In the genomic region with DNA sequence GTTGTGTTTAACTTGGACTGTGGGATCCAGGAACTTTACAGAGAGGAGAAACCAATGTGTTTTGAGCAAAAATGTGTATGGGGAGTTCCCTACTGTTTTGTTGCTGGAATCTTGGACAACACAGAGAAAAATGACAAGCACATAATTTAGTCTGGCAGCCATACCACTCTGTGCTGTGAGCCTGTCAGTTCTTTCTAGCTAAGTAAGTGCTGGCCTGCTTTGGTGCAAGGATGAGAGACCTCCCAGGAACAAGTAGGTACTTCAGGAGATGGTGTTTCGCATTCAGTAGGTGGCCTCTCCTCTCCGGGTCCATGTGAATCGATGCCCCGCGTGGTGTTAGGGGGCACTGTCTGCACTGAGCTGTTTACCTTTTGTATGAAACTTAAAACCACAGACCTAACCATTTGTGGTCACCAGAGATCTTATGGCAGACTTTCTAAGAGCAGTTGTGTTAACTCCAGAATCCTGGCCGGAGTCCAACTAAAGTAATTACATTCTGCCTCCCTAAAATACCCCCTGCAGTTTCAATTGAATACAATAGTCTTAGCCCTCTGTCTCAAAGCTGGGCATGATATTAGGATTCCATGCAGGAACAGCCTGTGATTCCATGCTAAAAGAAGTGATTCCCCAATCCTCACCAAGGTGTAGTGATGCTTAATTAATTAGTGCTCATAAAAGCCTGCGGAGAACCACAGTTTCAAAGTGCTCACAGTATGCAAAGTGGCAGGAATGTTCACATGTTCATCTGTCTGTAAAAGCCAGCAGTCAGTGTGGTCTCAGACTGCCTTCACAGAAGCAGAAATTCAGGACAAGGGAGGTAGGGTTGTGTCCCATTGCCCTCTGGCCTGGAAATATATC, we compare ENCODE assay signal across 9 cellular contexts.
DNase-seq lines count a peak whose midpoint lies in the region; ATAC-seq and TF ChIP-seq lines count a peak whose summit lies in the region.
"Had no signal": no experiment of that assay in that cellular context is flagged by ENCODE, and none has a peak within 500 bp of the region (broad histone marks: within the 10 kb centered on the region; RNA-seq: fewer than 3 reads in every experiment).

No MANE protein-coding gene starts in this region.

- peak; percentile 71 for ATAC-seq in HG02610 (IDR thresholded peaks at IDR 0.05; ENCODE audit: unreplicated experiment)

- peak; percentile 31 for TF ChIP-seq CTCF in choroid plexus epithelial cell (conservative IDR thresholded peaks at IDR 0.05; ENCODE audit: low read depth, low read length)
- TF ChIP-seq CTCF in endothelial cell (IDR thresholded peaks at IDR 0.05; ENCODE audit: unreplicated experiment): no peak
- no peak for TF ChIP-seq CTCF in GM20000 (IDR thresholded peaks at IDR 0.05; ENCODE audit: extremely low read depth, missing control alignments)

- H3K27ac ChIP-seq in Karpas-422 (ENCODE audit: low read length): no peak overlapping the region

- H3K4me3 Mint-ChIP-seq in endothelial cell (ENCODE audit: unreplicated experiment): no peak overlapping the region
- H3K4me3 Mint-ChIP-seq: B cell had no signal

- no peaks in the 10 kb centered on the region for H3K9me2 ChIP-seq in Karpas-422 (replicated peaks; ENCODE audit: insufficient read depth, low read length)

- DNase-seq in NCI-H345 (lab: John Stamatoyannopoulos, UW): peak; percentile 34
- DNase-seq in NCI-H345 treated with DMSO at 0.1 percent for 48 hours (lab: John Stamatoyannopoulos, UW; ENCODE audit: unreplicated experiment): no peak
- DNase-seq in NCI-H187 (lab: John Stamatoyannopoulos, UW): peak; percentile 55 to 78
- peak; percentile 89 for DNase-seq in choroid plexus epithelial cell (ENCODE audit: low read depth)
- no peak for DNase-seq in Karpas-422
- no peak for DNase-seq in endothelial cell (ENCODE audit: low spot score)
- no peak for DNase-seq in GM20000 (ENCODE audit: low spot score)

- no peaks in the 10 kb centered on the region for H3K36me3 Mint-ChIP-seq in endothelial cell (ENCODE audit: low read depth, unreplicated experiment)

- H3K4me1 Mint-ChIP-seq in endothelial cell (ENCODE audit: unreplicated experiment): peaks cover 18% of the 10 kb centered on the region

- no peaks in the 10 kb centered on the region for H4K20me1 ChIP-seq in Karpas-422 (ENCODE audit: insufficient read depth, low read depth, low read length)

- H2AFZ ChIP-seq in Karpas-422 (ENCODE audit: low read length): no peak overlapping the region

- no peaks in the 10 kb centered on the region for H3K27me3 Mint-ChIP-seq in endothelial cell (ENCODE audit: unreplicated experiment)

- no peaks in the 10 kb centered on the region for H3K4me1 ChIP-seq in Karpas-422 (ENCODE audit: low read length)

- H3K4me2 ChIP-seq in Karpas-422 (ENCODE audit: low read depth, low read length, poor library complexity, severe bottlenecking): no peak overlapping the region

- H3K9ac ChIP-seq in Karpas-422 (ENCODE audit: low read length): no peak overlapping the region

- no peaks in the 10 kb centered on the region for H3K79me2 ChIP-seq in Karpas-422 (ENCODE audit: low read length)

- H3K27me3 ChIP-seq in Karpas-422 (ENCODE audit: low read length): no peaks in the 10 kb centered on the region

- H3K4me3 ChIP-seq in choroid plexus epithelial cell (ENCODE audit: low read depth, low read length) (no peak overlapping the region), Karpas-422 (ENCODE audit: low read length) (no peak overlapping the region)

- no peaks in the 10 kb centered on the region for H3K36me3 ChIP-seq in Karpas-422 (ENCODE audit: insufficient read depth, low read length)

- no peak overlapping the region for H3K27ac Mint-ChIP-seq in endothelial cell (ENCODE audit: unreplicated experiment)
- H3K27ac Mint-ChIP-seq: B cell had no signal

- H3K9me3 Mint-ChIP-seq in endothelial cell (ENCODE audit: unreplicated experiment): no peaks in the 10 kb centered on the region

- no peaks in the 10 kb centered on the region for H3K9me3 ChIP-seq in Karpas-422 (ENCODE audit: low read length)

Comparison
In these comparisons a context has a peak if more than half of its experiments do, and no peak if none do; other contexts are left out.
1. DNase-seq: peak in NCI-H345 (single experiment), NCI-H187 (2 of 2) and choroid plexus epithelial cell (single experiment); none in NCI-H345 treated with DMSO at 0.1 percent for 48 hours (single experiment), Karpas-422 (single experiment), endothelial cell (single experiment) and GM20000 (single experiment).